In the genomic region with DNA sequence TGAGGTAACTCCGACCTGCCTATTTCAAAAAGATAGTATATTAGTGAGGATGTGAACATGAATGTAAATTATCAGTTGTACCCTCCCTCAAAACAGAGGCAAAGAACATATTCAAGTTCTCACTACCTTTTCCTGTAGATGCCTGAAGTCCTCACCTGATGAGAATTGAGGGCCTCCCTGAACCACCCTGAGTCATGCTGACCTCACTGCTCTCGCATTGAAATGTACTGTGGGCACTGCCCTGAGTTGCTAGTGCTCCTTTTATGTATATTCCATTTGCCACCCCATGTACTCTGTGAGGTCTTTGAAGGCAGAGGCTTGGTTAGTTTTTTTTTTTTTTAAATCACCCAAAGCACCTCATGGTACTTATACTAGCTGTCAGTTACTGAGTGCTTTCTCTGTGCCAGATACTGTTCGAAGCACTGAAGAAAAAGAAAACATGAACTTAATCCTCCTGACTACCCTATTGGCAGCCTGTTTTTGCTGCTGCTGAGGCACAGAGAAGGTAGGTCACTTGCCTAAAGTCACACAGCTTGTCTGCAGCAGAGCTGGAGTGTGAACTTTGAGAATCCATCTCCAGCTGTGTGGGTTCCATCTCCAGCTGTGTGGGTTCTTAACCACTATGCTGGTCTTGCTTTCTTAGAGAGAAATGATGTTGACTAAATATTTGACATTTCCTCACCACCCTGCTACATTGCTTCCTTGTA, we compare ENCODE assay signal across 27 cellular contexts.
DNase-seq lines count a peak whose midpoint lies in the region; ATAC-seq and TF ChIP-seq lines count a peak whose summit lies in the region.
"Had no signal": no experiment of that assay in that cellular context is flagged by ENCODE, and none has a peak within 500 bp of the region (broad histone marks: within the 10 kb centered on the region; RNA-seq: fewer than 3 reads in every experiment).

No MANE protein-coding gene starts in this region.

- no peak overlapping the region for H3K27ac ChIP-seq in breast epithelium
- H3K27ac ChIP-seq: coronary artery, tibial artery had no signal

- peaks cover 50% of the 10 kb centered on the region for H3K27me3 Mint-ChIP-seq in MCF 10A (ENCODE audit: insufficient read depth, unreplicated experiment)
- H3K27me3 Mint-ChIP-seq: activated naive CD8-positive, alpha-beta T cell treated with anti-CD3 and anti-CD28 coated beads, Interleukin-2, amount 10 ng/mL, durations not matched to agents 7 days and 5 days had no signal

- CTCF ChIA-PET in MCF 10A (lab: Yijun Ruan, JAX), result interaction anchor here (0.6 to 2.0 kb wide), 8 partner anchors 19 to 1049 kb away, joined by 3 to 22 read pairs (median 3); no protein-coding TSS in a partner anchor

- H3K36me3 ChIP-seq in breast epithelium, result no peaks in the 10 kb centered on the region
- H3K36me3 ChIP-seq: tibial artery had no signal

- TF ChIP-seq POLR2A in breast epithelium (IDR thresholded peaks at IDR 0.05), result no peak

- no TSS peak for BruUV-seq in MCF 10A (replicated peaks; lab: Mats Ljungman, UMichigan)

- H3K9me3 ChIP-seq in breast epithelium, result no peaks in the 10 kb centered on the region
- H3K9me3 ChIP-seq: tibial artery had no signal

- intact Hi-C loops in MCF 10A (cut with micrococcal nuclease), result loop anchor here (10.0 kb wide), 1 partner anchor 254 kb away; the partner anchor contains the start of gene GPC4
- intact Hi-C loops in breast epithelium (cut with DNase I; ENCODE audit: low total_unique reads), result no loop called here

- H3K4me1 ChIP-seq in breast epithelium, result no peaks in the 10 kb centered on the region

- H3K4me1 Mint-ChIP-seq in MCF 10A (ENCODE audit: insufficient read depth, unreplicated experiment), result no peaks in the 10 kb centered on the region
- no peaks in the 10 kb centered on the region for H3K4me1 Mint-ChIP-seq in stimulated activated effector memory CD8-positive, alpha-beta T cell treated with anti-CD3 and anti-CD28 coated beads, Interleukin-12 subunit alpha, Interleukin-12 subunit beta, amount 100 ng/mL, for 72 hours
- H3K4me1 Mint-ChIP-seq: activated naive CD8-positive, alpha-beta T cell treated with anti-CD3 and anti-CD28 coated beads, Interleukin-2, amount 10 ng/mL, durations not matched to agents 7 days and 5 days had no signal

- TF ChIP-seq CTCF in MCF 10A (IDR thresholded peaks at IDR 0.05; ENCODE audit: unreplicated experiment) (no peak), breast epithelium (IDR thresholded peaks at IDR 0.05) (no peak), choroid plexus epithelial cell (conservative IDR thresholded peaks at IDR 0.05; ENCODE audit: low read depth, low read length) (no peak)

- no peak overlapping the region for H3K4me3 Mint-ChIP-seq in MCF 10A (ENCODE audit: unreplicated experiment)
- no peak overlapping the region for H3K4me3 Mint-ChIP-seq in stimulated activated effector memory CD8-positive, alpha-beta T cell treated with anti-CD3 and anti-CD28 coated beads, Interleukin-12 subunit alpha, Interleukin-12 subunit beta, amount 100 ng/mL, for 72 hours
- H3K4me3 Mint-ChIP-seq: activated naive CD8-positive, alpha-beta T cell treated with anti-CD3 and anti-CD28 coated beads, Interleukin-2, amount 10 ng/mL, durations not matched to agents 7 days and 5 days; mesothelial cell of epicardium had no signal

- DNase-seq in MCF 10A (ENCODE audit: unreplicated experiment), result peak; percentile 15
- no peak for DNase-seq in breast epithelium (ENCODE audit: low spot score in 2 of 2)
- peak; percentile 55 for DNase-seq in M059J (ENCODE audit: low read depth)
- DNase-seq in choroid plexus epithelial cell (ENCODE audit: low read depth), result peak; percentile 37
- no peak for DNase-seq in stimulated activated effector memory CD8-positive, alpha-beta T cell treated with anti-CD3 and anti-CD28 coated beads, Interleukin-12 subunit alpha, Interleukin-12 subunit beta, amount 100 ng/mL, for 72 hours (ENCODE audit: low spot score in 2 of 2)
- DNase-seq in AG08396 (ENCODE audit: low spot score), result no peak
- DNase-seq in NCI-H2029 treated with DMSO at 0.1 percent for 48 hours (lab: John Stamatoyannopoulos, UW), result no peak
- DNase-seq in NCI-H1436 treated with DMSO at 0.1 percent for 48 hours (lab: John Stamatoyannopoulos, UW), result no peak
- DNase-seq: activated CD4-positive, CD25-positive, alpha-beta regulatory T cell treated with anti-CD3 and anti-CD28 coated beads, Interleukin-2, amount 50 U/mL, for 72 hours; activated CD8-positive, alpha-beta memory T cell treated with anti-CD3 and anti-CD28 coated beads for 24 hours; activated effector memory CD4-positive, alpha-beta T cell treated with anti-CD3 and anti-CD28 coated beads, Interleukin-2, amount 50 U/mL, for 16 hours; activated naive CD8-positive, alpha-beta T cell treated with anti-CD3 and anti-CD28 coated beads, Interleukin-2, amount 10 ng/mL, durations not matched to agents 7 days and 5 days; aorta; effector CD8-positive, alpha-beta T cell; erythroblast; NCI-H1105 treated with DMSO at 0.1 percent for 48 hours; NCI-H2029; NCI-H2227 treated with DMSO at 0.1 percent for 48 hours; NCI-H526; NK-92 treated with Interleukin-12 subunit alpha and Interleukin-12 subunit beta, amount 100 ng/mL, for 24 hours; right cardiac atrium; SHP77; T-helper 2 cell; tibial artery had no signal

- POLR2A ChIA-PET in MCF 10A (lab: Yijun Ruan, JAX), result no interaction called here

- no peaks in the 10 kb centered on the region for H3K9me3 Mint-ChIP-seq in MCF 10A (ENCODE audit: unreplicated experiment)
- H3K9me3 Mint-ChIP-seq in stimulated activated effector memory CD8-positive, alpha-beta T cell treated with anti-CD3 and anti-CD28 coated beads, Interleukin-12 subunit alpha, Interleukin-12 subunit beta, amount 100 ng/mL, for 72 hours, result no peaks in the 10 kb centered on the region
- H3K9me3 Mint-ChIP-seq: activated naive CD8-positive, alpha-beta T cell treated with anti-CD3 and anti-CD28 coated beads, Interleukin-2, amount 10 ng/mL, durations not matched to agents 7 days and 5 days; mesothelial cell of epicardium had no signal

- no peak overlapping the region for H3K4me3 ChIP-seq in breast epithelium
- H3K4me3 ChIP-seq in choroid plexus epithelial cell (ENCODE audit: low read depth, low read length), result no peak overlapping the region
- H3K4me3 ChIP-seq: coronary artery, K562, tibial artery had no signal

- peak; percentile 48 for ATAC-seq in stimulated activated effector memory CD8-positive, alpha-beta T cell treated with anti-CD3 and anti-CD28 coated beads, Interleukin-12 subunit alpha, Interleukin-12 subunit beta, amount 100 ng/mL, for 72 hours
- ATAC-seq: K562, right cardiac atrium had no signal

- H3K27ac Mint-ChIP-seq in MCF 10A (ENCODE audit: low read depth, unreplicated experiment), result no peak overlapping the region
- no peak overlapping the region for H3K27ac Mint-ChIP-seq in stimulated activated effector memory CD8-positive, alpha-beta T cell treated with anti-CD3 and anti-CD28 coated beads, Interleukin-12 subunit alpha, Interleukin-12 subunit beta, amount 100 ng/mL, for 72 hours
- H3K27ac Mint-ChIP-seq: activated naive CD8-positive, alpha-beta T cell treated with anti-CD3 and anti-CD28 coated beads, Interleukin-2, amount 10 ng/mL, durations not matched to agents 7 days and 5 days; mesothelial cell of epicardium had no signal

- peaks cover 0 to 27% of the 10 kb centered on the region in 2 donors for H3K27me3 ChIP-seq in breast epithelium
- H3K27me3 ChIP-seq: tibial artery had no signal

- H3K36me3 Mint-ChIP-seq in MCF 10A (ENCODE audit: insufficient read depth, unreplicated experiment), result no peaks in the 10 kb centered on the region
- H3K36me3 Mint-ChIP-seq in stimulated activated effector memory CD8-positive, alpha-beta T cell treated with anti-CD3 and anti-CD28 coated beads, Interleukin-12 subunit alpha, Interleukin-12 subunit beta, amount 100 ng/mL, for 72 hours, result no peaks in the 10 kb centered on the region
- H3K36me3 Mint-ChIP-seq: activated naive CD8-positive, alpha-beta T cell treated with anti-CD3 and anti-CD28 coated beads, Interleukin-2, amount 10 ng/mL, durations not matched to agents 7 days and 5 days had no signal

Comparison
In these comparisons a context has a peak if more than half of its experiments do, and no peak if none do; other contexts are left out.
1. DNase-seq: peak in MCF 10A (single experiment), M059J (single experiment) and choroid plexus epithelial cell (single experiment); none in breast epithelium (0 of 2), stimulated activated effector memory CD8-positive, alpha-beta T cell treated with anti-CD3 and anti-CD28 coated beads, Interleukin-12 subunit alpha, Interleukin-12 subunit beta, amount 100 ng/mL, for 72 hours (0 of 2), AG08396 (single experiment), NCI-H2029 treated with DMSO at 0.1 percent for 48 hours (single experiment) and NCI-H1436 treated with DMSO at 0.1 percent for 48 hours (single experiment).